1 cellular context compared by ENCODE assay signal in genomic region chr1:45543599-45544417, GRCh38.
TF ChIP-seq lines count a peak whose summit lies in the region.

No MANE protein-coding gene starts in this region.

TF ChIP-seq in IMR-90, 13 proteins besides CTCF, POLR2A, EP300 and RAD21:
- TF ChIP-seq CEBPB (IDR thresholded peaks at IDR 0.05; ENCODE audit: low read depth, low read length) (no peak), CHD1 (IDR thresholded peaks at IDR 0.05; ENCODE audit: low read depth, low read length) (no peak), FOS (IDR thresholded peaks at IDR 0.05; ENCODE audit: low read depth, low read length) (no peak), USF2 (IDR thresholded peaks at IDR 0.05; ENCODE audit: low read depth, low read length) (no peak), SMC3 (IDR thresholded peaks at IDR 0.05; ENCODE audit: low read depth, low read length) (no peak)
